1 cellular context compared by ENCODE assay signal in genomic region chr17:7088442-7088841, GRCh38.
A peak's percentile ranks its signal among the peaks of the same experiment; 100 is the strongest.
TF ChIP-seq lines count a peak whose summit lies in the region.
"Not testable (repeated sequence)": the region's sequence is repeated elsewhere in the genome, so short reads cannot be mapped to it uniquely, and the experiment has no call there.

No MANE protein-coding gene starts in this region.

TF ChIP-seq in HepG2, 621 proteins besides CTCF, POLR2A, EP300 and RAD21 (continued from another document):
- TF ChIP-seq ATF2 (CRISPR knock-in tag; IDR thresholded peaks at IDR 0.05) (peak; percentile 39; the same call in 1 of the 2 replicates), CREB1 (CRISPR knock-in tag; IDR thresholded peaks at IDR 0.05) (0 out of 2 replicates have a peak, but pooled peaks have one; percentile 28), SAP130 (CRISPR knock-in tag; IDR thresholded peaks at IDR 0.05; ENCODE audit: low read depth) (peak; percentile 78), SOX6 (CRISPR knock-in tag; IDR thresholded peaks at IDR 0.05) (peak; percentile 61; the same call in 1 of the 2 replicates), MEIS1 (CRISPR knock-in tag; IDR thresholded peaks at IDR 0.05; ENCODE audit: borderline replicate concordance) (0 out of 2 replicates have a peak, but pooled peaks have one; percentile 31), ZNF614 (CRISPR knock-in tag; IDR thresholded peaks at IDR 0.05; ENCODE audit: borderline replicate concordance) (peak; percentile 55; the same call in 1 of the 2 replicates), LCORL (CRISPR knock-in tag; IDR thresholded peaks at IDR 0.05) (peak; percentile 94), ZNF441 (CRISPR knock-in tag; IDR thresholded peaks at IDR 0.05; ENCODE audit: borderline replicate concordance) (peak; percentile 78), FOXP1 (CRISPR knock-in tag; IDR thresholded peaks at IDR 0.05) (peak; percentile 51), ZNF605 (CRISPR knock-in tag; IDR thresholded peaks at IDR 0.05) (0 out of 2 replicates have a peak, but pooled peaks have one; percentile 19), NONO (CRISPR knock-in tag; conservative IDR thresholded peaks at IDR 0.05) (peak; percentile 36; the same call in 1 of the 2 replicates), MIER3 (CRISPR knock-in tag; IDR thresholded peaks at IDR 0.05; ENCODE audit: borderline replicate concordance) (0 out of 2 replicates have a peak, but pooled peaks have one; percentile 33), DMAP1 (CRISPR knock-in tag; IDR thresholded peaks at IDR 0.05) (peak; percentile 70; the same call in 1 of the 2 replicates), DPF2 (CRISPR knock-in tag; IDR thresholded peaks at IDR 0.05; ENCODE audit: borderline replicate concordance, low read depth) (peak; percentile 81), POLR2G (IDR thresholded peaks at IDR 0.05; ENCODE audit: low read depth, low read length) (peak; percentile 47; the same call in 1 of the 2 replicates), UBTF (CRISPR knock-in tag; IDR thresholded peaks at IDR 0.05) (peak; percentile 49; the same call in 1 of the 2 replicates), ELF3 (CRISPR knock-in tag; IDR thresholded peaks at IDR 0.05) (peak; percentile 59; the same call in 1 of the 2 replicates), RBFOX2 (IDR thresholded peaks at IDR 0.05; ENCODE audit: low read depth, low read length) (0 out of 2 replicates have a peak, but pooled peaks have one; percentile 31), THRA (CRISPR knock-in tag; IDR thresholded peaks at IDR 0.05; ENCODE audit: borderline replicate concordance) (peak; percentile 24; the same call in 1 of the 2 replicates), ZNF414 (CRISPR knock-in tag; IDR thresholded peaks at IDR 0.05) (0 out of 2 replicates have a peak, but pooled peaks have one; percentile 38), TEAD3 (CRISPR knock-in tag; optimal IDR thresholded peaks at IDR 0.05; ENCODE audit: borderline replicate concordance) (peak; percentile 79)
- TF ChIP-seq CREB1, SOX6, LCORL, FOXP1, NONO (IDR thresholded peaks at IDR 0.05): not testable (repeated sequence)
